ENCODE assay signal across 12 cellular contexts in genomic region chr1:1114431-1114830, GRCh38. TPM values are rescaled to one million over a fixed set of nuclear protein-coding genes. Genes with fewer than 3 reads are reported as not detected.
DNase-seq lines count a peak whose midpoint lies in the region; ATAC-seq and TF ChIP-seq lines count a peak whose summit lies in the region.
"Had no signal": no experiment of that assay in that cellular context is flagged by ENCODE, and none has a peak within 500 bp of the region (broad histone marks: within the 10 kb centered on the region; RNA-seq: fewer than 3 reads in every experiment).

No MANE protein-coding gene starts in this region.

- H3K4me3 ChIP-seq in DND-41 (ENCODE audit: low read depth in 1 of 2, low read length in 2 of 2), result peak overlapping the region in 1 of 2 experiments; percentile 68; a peak in 2 of 4 replicates
- peak overlapping the region; percentile 70 for H3K4me3 ChIP-seq in Loucy (ENCODE audit: low read length, poor library complexity, severe bottlenecking)

- no peak overlapping the region for H3K9ac ChIP-seq in DND-41 (ENCODE audit: low read depth, low read length)
- H3K9ac ChIP-seq in Loucy (ENCODE audit: low read depth, low read length, poor library complexity, severe bottlenecking), result no peak overlapping the region

- no peaks in the 10 kb centered on the region for H3K9me2 ChIP-seq in Loucy (replicated peaks; ENCODE audit: low read depth, low read length)

- no peaks in the 10 kb centered on the region for H3F3A ChIP-seq in Loucy (ENCODE audit: low read depth)

- peaks cover 9% of the 10 kb centered on the region; the same call in 1 of the 2 replicates for H4K20me1 ChIP-seq in DND-41 (ENCODE audit: insufficient read depth, low read length)
- no peaks in the 10 kb centered on the region for H4K20me1 ChIP-seq in Loucy (ENCODE audit: insufficient read depth, low read length, poor library complexity, severe bottlenecking)

- TF ChIP-seq CTCF in DND-41 (IDR thresholded peaks at IDR 0.05; ENCODE audit: borderline replicate concordance, extremely low read depth, low read length, poor library complexity, severe bottlenecking) (no peak), Loucy (conservative IDR thresholded peaks at IDR 0.05; ENCODE audit: low read length) (no peak), chondrocyte (IDR thresholded peaks at IDR 0.05) (no peak), neural crest cell (conservative IDR thresholded peaks at IDR 0.05) (no peak)

- DNase-seq in DND-41 (no peak), chondrocyte (ENCODE audit: low spot score) (peak; percentile 41), neural crest cell (ENCODE audit: low read depth, low spot score) (no peak), NCI-H524 (lab: John Stamatoyannopoulos, UW) (no peak)
- DNase-seq: cortex of kidney, GOT3, NCI-H748 treated with DMSO at 0.1 percent for 48 hours, T-helper 9 cell had no signal

- no peak overlapping the region for H3K27ac Mint-ChIP-seq in chondrocyte (ENCODE audit: unreplicated experiment)
- H3K27ac Mint-ChIP-seq in neural crest cell (ENCODE audit: unreplicated experiment), result no peak overlapping the region

- peaks cover 14% of the 10 kb centered on the region for H3K36me3 ChIP-seq in DND-41 (ENCODE audit: insufficient read depth, low read length)
- H3K36me3 ChIP-seq in Loucy (ENCODE audit: insufficient read depth, low read length), result no peaks in the 10 kb centered on the region

- peaks cover 3% of the 10 kb centered on the region for H3K36me3 Mint-ChIP-seq in chondrocyte (ENCODE audit: low read depth)
- peaks cover 17% of the 10 kb centered on the region for H3K36me3 Mint-ChIP-seq in neural crest cell (ENCODE audit: low read depth)

- H3K9me3 ChIP-seq in DND-41 (ENCODE audit: insufficient read depth, low read length, severe bottlenecking) (peaks cover 6% of the 10 kb centered on the region), Loucy (ENCODE audit: insufficient read depth, low read depth, low read length) (peaks cover 5% of the 10 kb centered on the region; the same call in 1 of the 2 replicates)

- ATAC-seq in DND-41 (ENCODE audit: insufficient read depth, low read depth), result no peak
- no peak for ATAC-seq in GM18858 (IDR thresholded peaks at IDR 0.05; ENCODE audit: unreplicated experiment)
- no peak for ATAC-seq in HG03442 (IDR thresholded peaks at IDR 0.05; ENCODE audit: unreplicated experiment)

- H3K27me3 ChIP-seq in DND-41 (ENCODE audit: insufficient read depth, low read length, poor library complexity) (no peaks in the 10 kb centered on the region), Loucy (ENCODE audit: insufficient read depth, low read length, poor library complexity, severe bottlenecking) (no peaks in the 10 kb centered on the region)

- H3K79me2 ChIP-seq in DND-41 (ENCODE audit: insufficient read depth, low read length) (peaks cover 54% of the 10 kb centered on the region), Loucy (ENCODE audit: insufficient read depth, low read length) (peaks cover 10% of the 10 kb centered on the region; the same call in 1 of the 2 replicates)

- no peaks in the 10 kb centered on the region for H3K27me3 Mint-ChIP-seq in chondrocyte (ENCODE audit: low read depth)
- peaks cover 24% of the 10 kb centered on the region for H3K27me3 Mint-ChIP-seq in neural crest cell (ENCODE audit: low read depth)

- no peak overlapping the region for H3K27ac ChIP-seq in DND-41 (ENCODE audit: low read length)

- no peak overlapping the region for H2AFZ ChIP-seq in DND-41 (ENCODE audit: low read depth, low read length)
- no peak overlapping the region for H2AFZ ChIP-seq in Loucy (ENCODE audit: low read length)

- H3K4me1 ChIP-seq in DND-41 (ENCODE audit: insufficient read depth, low read length), result peaks cover 19% of the 10 kb centered on the region
- H3K4me1 ChIP-seq in Loucy (ENCODE audit: insufficient read depth, low read length, poor library complexity, severe bottlenecking), result no peaks in the 10 kb centered on the region

- H3K4me2 ChIP-seq in DND-41 (ENCODE audit: insufficient read depth, low read length) (peak overlapping the region; percentile 91), Loucy (ENCODE audit: low read depth, low read length, poor library complexity, severe bottlenecking) (peak overlapping the region; percentile 58)

- H3K4me3 Mint-ChIP-seq in chondrocyte (ENCODE audit: unreplicated experiment) (peak overlapping the region; percentile 77), neural crest cell (peak overlapping the region; percentile 89)

- H3K9me3 Mint-ChIP-seq in chondrocyte (ENCODE audit: low read depth) (peaks cover 3% of the 10 kb centered on the region), neural crest cell (peaks cover 3% of the 10 kb centered on the region)

- H3K4me1 Mint-ChIP-seq in chondrocyte (ENCODE audit: low read depth) (peaks cover 10% of the 10 kb centered on the region), neural crest cell (peaks cover 9% of the 10 kb centered on the region)

RNA-seq across cellular contexts. Expression of gene C1orf159, which starts 1.5 kb away (rescaled TPM):
- 9.2 to 15.1 TPM (median 9.2 TPM) in 3 replicates for total RNA-seq in chondrocyte
- total RNA-seq in neural crest cell, result 26.1 and 26.2 TPM in 2 replicates

RNA-seq across cellular contexts. Expression of gene RNF223, which starts 40.3 kb away (rescaled TPM):
- total RNA-seq in chondrocyte (not detected in 3 replicates), neural crest cell (not detected in 2 replicates)
- total RNA-seq: glomerular endothelial cell had no signal

RNA-seq across cellular contexts. Expression of gene TTLL10, which starts 59.2 kb away (rescaled TPM):
- total RNA-seq in chondrocyte, result not detected in 3 replicates
- not detected in 2 replicates for total RNA-seq in neural crest cell
- total RNA-seq: glomerular endothelial cell had no signal
